Comparison of ENCODE assay signal across 8 cellular contexts in genomic region chr17:64794113-64794512, GRCh38.
A peak's percentile ranks its signal among the peaks of the same experiment; 100 is the strongest.
DNase-seq lines count a peak whose midpoint lies in the region; ATAC-seq, FAIRE-seq and TF ChIP-seq lines count a peak whose summit lies in the region.
"Not testable (repeated sequence)": the region's sequence is repeated elsewhere in the genome, so short reads cannot be mapped to it uniquely, and the experiment has no call there.

No MANE protein-coding gene starts in this region.

- TF ChIP-seq CTCF in AG10803 (conservative IDR thresholded peaks at IDR 0.05; ENCODE audit: low read length); RWPE1 (conservative IDR thresholded peaks at IDR 0.05; ENCODE audit: low read depth); bronchial epithelial cell (IDR thresholded peaks at IDR 0.05; ENCODE audit: insufficient read depth, low read length, severe bottlenecking); spleen (IDR thresholded peaks at IDR 0.05 in 8 of 11, conservative IDR thresholded peaks at IDR 0.05 in 3 of 11): not testable (repeated sequence)

- not testable (repeated sequence) for H4K20me1 ChIP-seq in GM23248 (ENCODE audit: insufficient read depth)

- POLR2A ChIA-PET in RWPE1 (lab: Yijun Ruan, JAX; ENCODE audit: low non-redundant PET): not testable (repeated sequence)

- H3K27ac ChIP-seq in GM23248 (peak overlapping the region; percentile 51), RWPE1 (peak overlapping the region; percentile 91), epithelial cell of prostate (peak overlapping the region; percentile 93), spleen (peak overlapping the region in 6 of 8 donors; percentile 35 to 84 (median 66))
- not testable (repeated sequence) for H3K27ac ChIP-seq in right cardiac atrium (ENCODE audit: low read length)

- not testable (repeated sequence) for H3K9me3 ChIP-seq in GM23248 (ENCODE audit: low read depth); right cardiac atrium (ENCODE audit: control insufficient read depth, low read length); spleen

- H3K9me2 ChIP-seq in GM23248 (ENCODE audit: insufficient read depth): not testable (repeated sequence)

- CTCF ChIA-PET in RWPE1 (lab: Yijun Ruan, JAX): not testable (repeated sequence)

- H3K4me2 ChIP-seq in GM23248 (ENCODE audit: unreplicated experiment): peak overlapping the region; percentile 53

- WGBS in GM23248 (ENCODE audit: low coverage in 1 of 2, low lambda C conversion rate in 2 of 2, missing lambda C conversion rate in 2 of 2), 2 experiments: 30 to 37% methylated on average over 4 of the region's 4 CpGs
- WGBS in right cardiac atrium: 74% methylated on average over 4 of the region's 4 CpGs
- 86 to 98% (median 90%) methylated on average over 4 of the region's 4 CpGs for WGBS in spleen, 5 donors

- peak; percentile 47 for FAIRE-seq in bronchial epithelial cell (lab: Jason Lieb, UNC)

- peak overlapping the region; percentile 46 for H3K9ac ChIP-seq in GM23248

- DNase-seq in AG10803 (ENCODE audit: low read depth) (peak; percentile 55), GM23248 (peak; percentile 45), bronchial epithelial cell (ENCODE audit: low read depth) (peak; percentile 64), right cardiac atrium (peak in 1 of 3 donors; percentile 40), myocyte (ENCODE audit: low read depth) (peak; percentile 72)
- not testable (repeated sequence) for DNase-seq in RWPE1 (ENCODE audit: low spot score); epithelial cell of prostate (ENCODE audit: low read depth, low spot score); spleen

- H3K4me3 ChIP-seq in AG10803 (ENCODE audit: low read length); GM23248; bronchial epithelial cell (ENCODE audit: low read depth, low read length); right cardiac atrium (ENCODE audit: low read length); spleen: not testable (repeated sequence)

- intact Hi-C loops in right cardiac atrium (cut with DNase I); spleen (cut with DNase I; ENCODE audit: low total_unique reads): not testable (repeated sequence)

- H3K27me3 ChIP-seq in GM23248 (replicated peaks; ENCODE audit: insufficient read depth); bronchial epithelial cell (ENCODE audit: control insufficient read depth, insufficient read depth, low read length); right cardiac atrium (ENCODE audit: control insufficient read depth, insufficient read depth); spleen (replicated peaks in 1 of 7): not testable (repeated sequence)

- not testable (repeated sequence) for TF ChIP-seq POLR2A in spleen (IDR thresholded peaks at IDR 0.05)

- in situ Hi-C loops in GM23248 (cut with MboI): not testable (repeated sequence)

- not testable (repeated sequence) for H2AFZ ChIP-seq in GM23248

- not testable (repeated sequence) for H3F3A ChIP-seq in GM23248 (ENCODE audit: insufficient read depth)

- not testable (repeated sequence) for H3K36me3 ChIP-seq in GM23248 (ENCODE audit: low read depth); bronchial epithelial cell (ENCODE audit: control insufficient read depth, insufficient read depth, low read length)
- H3K36me3 ChIP-seq in spleen: peaks cover 0 to 80% (median 10%) of the 10 kb centered on the region in 6 donors

- not testable (repeated sequence) for H3K79me2 ChIP-seq in GM23248 (ENCODE audit: insufficient read depth)

- H3K4me1 ChIP-seq in GM23248 (ENCODE audit: insufficient read depth): peaks cover 18% of the 10 kb centered on the region
- not testable (repeated sequence) for H3K4me1 ChIP-seq in right cardiac atrium (ENCODE audit: control insufficient read depth, insufficient read depth, low read length)
- peaks cover 0 to 51% (median 21%) of the 10 kb centered on the region in 6 donors for H3K4me1 ChIP-seq in spleen

- ATAC-seq in right cardiac atrium: peak; percentile 39 to 57
